ENCODE assay signal across 1 cellular context in the genomic region with DNA sequence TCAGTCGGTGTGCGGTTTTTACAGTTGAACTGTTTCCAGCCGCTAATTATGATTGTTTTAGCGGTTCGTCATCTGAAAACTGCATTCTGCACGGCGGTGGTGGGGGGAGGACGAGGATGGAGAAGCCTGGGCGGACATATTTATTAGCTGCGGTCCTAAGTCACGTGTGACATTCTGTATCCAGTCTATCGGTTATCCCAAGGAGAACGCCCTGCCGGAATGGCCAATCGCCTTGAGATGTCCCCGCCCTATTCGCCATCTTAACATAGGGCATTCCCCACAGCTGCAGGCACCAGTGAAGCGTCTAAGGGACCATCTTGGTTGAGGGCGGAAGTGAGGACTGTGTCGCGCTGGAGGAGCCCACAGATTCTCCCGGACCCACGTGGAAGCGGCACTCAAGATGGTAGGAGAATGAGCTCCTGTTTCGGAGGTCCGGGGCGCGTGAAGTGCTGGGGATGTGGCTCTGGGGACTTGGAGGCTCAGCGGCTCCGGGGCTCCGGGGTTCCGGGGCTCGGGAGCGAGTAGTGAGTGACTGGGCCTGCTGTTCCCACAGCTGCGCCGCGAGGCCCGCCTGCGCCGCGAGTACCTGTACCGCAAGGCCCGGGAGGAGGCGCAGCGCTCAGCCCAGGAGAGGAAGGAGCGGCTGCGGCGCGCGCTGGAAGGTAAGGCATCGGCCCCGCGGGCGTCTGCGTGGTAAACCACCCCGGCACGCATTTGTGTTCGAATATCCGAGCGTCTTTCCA.
A peak's percentile ranks its signal among the peaks of the same experiment; 100 is the strongest.
TF ChIP-seq lines count a peak whose summit lies in the region.

A gene with protein sequence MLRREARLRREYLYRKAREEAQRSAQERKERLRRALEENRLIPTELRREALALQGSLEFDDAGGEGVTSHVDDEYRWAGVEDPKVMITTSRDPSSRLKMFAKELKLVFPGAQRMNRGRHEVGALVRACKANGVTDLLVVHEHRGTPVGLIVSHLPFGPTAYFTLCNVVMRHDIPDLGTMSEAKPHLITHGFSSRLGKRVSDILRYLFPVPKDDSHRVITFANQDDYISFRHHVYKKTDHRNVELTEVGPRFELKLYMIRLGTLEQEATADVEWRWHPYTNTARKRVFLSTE (plus strand): TSS at position 365 of the 743 bp plus-strand sequence. CDS start 36 bp downstream, at position 401.

TF ChIP-seq in WTC11, 78 proteins besides CTCF, POLR2A, EP300 and RAD21 (continued from another document and continues in another):
- TF ChIP-seq PRRX2 (CRISPR knock-in tag; IDR thresholded peaks at IDR 0.05), result 0 out of 2 replicates have a peak, but pooled peaks have one; percentile 37
- TF ChIP-seq, protein P1, sequence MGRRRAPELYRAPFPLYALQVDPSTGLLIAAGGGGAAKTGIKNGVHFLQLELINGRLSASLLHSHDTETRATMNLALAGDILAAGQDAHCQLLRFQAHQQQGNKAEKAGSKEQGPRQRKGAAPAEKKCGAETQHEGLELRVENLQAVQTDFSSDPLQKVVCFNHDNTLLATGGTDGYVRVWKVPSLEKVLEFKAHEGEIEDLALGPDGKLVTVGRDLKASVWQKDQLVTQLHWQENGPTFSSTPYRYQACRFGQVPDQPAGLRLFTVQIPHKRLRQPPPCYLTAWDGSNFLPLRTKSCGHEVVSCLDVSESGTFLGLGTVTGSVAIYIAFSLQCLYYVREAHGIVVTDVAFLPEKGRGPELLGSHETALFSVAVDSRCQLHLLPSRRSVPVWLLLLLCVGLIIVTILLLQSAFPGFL (CRISPR knock-in tag; IDR thresholded peaks at IDR 0.05; ENCODE audit: borderline replicate concordance), result no peak
- no peak for TF ChIP-seq NR1H2 (CRISPR knock-in tag; IDR thresholded peaks at IDR 0.05)
- TF ChIP-seq GRHL2 (CRISPR knock-in tag; IDR thresholded peaks at IDR 0.05; ENCODE audit: insufficient replicate concordance, severe bottlenecking), result no peak
- TF ChIP-seq, protein P2, sequence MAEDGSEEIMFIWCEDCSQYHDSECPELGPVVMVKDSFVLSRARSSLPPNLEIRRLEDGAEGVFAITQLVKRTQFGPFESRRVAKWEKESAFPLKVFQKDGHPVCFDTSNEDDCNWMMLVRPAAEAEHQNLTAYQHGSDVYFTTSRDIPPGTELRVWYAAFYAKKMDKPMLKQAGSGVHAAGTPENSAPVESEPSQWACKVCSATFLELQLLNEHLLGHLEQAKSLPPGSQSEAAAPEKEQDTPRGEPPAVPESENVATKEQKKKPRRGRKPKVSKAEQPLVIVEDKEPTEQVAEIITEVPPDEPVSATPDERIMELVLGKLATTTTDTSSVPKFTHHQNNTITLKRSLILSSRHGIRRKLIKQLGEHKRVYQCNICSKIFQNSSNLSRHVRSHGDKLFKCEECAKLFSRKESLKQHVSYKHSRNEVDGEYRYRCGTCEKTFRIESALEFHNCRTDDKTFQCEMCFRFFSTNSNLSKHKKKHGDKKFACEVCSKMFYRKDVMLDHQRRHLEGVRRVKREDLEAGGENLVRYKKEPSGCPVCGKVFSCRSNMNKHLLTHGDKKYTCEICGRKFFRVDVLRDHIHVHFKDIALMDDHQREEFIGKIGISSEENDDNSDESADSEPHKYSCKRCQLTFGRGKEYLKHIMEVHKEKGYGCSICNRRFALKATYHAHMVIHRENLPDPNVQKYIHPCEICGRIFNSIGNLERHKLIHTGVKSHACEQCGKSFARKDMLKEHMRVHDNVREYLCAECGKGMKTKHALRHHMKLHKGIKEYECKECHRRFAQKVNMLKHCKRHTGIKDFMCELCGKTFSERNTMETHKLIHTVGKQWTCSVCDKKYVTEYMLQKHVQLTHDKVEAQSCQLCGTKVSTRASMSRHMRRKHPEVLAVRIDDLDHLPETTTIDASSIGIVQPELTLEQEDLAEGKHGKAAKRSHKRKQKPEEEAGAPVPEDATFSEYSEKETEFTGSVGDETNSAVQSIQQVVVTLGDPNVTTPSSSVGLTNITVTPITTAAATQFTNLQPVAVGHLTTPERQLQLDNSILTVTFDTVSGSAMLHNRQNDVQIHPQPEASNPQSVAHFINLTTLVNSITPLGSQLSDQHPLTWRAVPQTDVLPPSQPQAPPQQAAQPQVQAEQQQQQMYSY (CRISPR knock-in tag; IDR thresholded peaks at IDR 0.05), result peak; percentile 68
- TF ChIP-seq, protein P3, sequence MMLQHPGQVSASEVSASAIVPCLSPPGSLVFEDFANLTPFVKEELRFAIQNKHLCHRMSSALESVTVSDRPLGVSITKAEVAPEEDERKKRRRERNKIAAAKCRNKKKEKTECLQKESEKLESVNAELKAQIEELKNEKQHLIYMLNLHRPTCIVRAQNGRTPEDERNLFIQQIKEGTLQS (CRISPR knock-in tag; conservative IDR thresholded peaks at IDR 0.05), result no peak
- TF ChIP-seq, protein P4, sequence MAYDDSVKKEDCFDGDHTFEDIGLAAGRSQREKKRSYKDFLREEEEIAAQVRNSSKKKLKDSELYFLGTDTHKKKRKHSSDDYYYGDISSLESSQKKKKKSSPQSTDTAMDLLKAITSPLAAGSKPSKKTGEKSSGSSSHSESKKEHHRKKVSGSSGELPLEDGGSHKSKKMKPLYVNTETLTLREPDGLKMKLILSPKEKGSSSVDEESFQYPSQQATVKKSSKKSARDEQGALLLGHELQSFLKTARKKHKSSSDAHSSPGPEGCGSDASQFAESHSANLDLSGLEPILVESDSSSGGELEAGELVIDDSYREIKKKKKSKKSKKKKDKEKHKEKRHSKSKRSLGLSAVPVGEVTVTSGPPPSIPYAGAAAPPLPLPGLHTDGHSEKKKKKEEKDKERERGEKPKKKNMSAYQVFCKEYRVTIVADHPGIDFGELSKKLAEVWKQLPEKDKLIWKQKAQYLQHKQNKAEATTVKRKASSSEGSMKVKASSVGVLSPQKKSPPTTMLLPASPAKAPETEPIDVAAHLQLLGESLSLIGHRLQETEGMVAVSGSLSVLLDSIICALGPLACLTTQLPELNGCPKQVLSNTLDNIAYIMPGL (CRISPR knock-in tag; IDR thresholded peaks at IDR 0.05), result 0 out of 2 replicates have a peak, but pooled peaks have one; percentile 77
- peak; percentile 37; the same call in 1 of the 2 replicates for TF ChIP-seq FOXP1 (CRISPR knock-in tag; IDR thresholded peaks at IDR 0.05; ENCODE audit: borderline replicate concordance)
- TF ChIP-seq FOXK1 (CRISPR knock-in tag; IDR thresholded peaks at IDR 0.05), result no peak; the same call in 1 of the 2 replicates
- TF ChIP-seq, protein P5, sequence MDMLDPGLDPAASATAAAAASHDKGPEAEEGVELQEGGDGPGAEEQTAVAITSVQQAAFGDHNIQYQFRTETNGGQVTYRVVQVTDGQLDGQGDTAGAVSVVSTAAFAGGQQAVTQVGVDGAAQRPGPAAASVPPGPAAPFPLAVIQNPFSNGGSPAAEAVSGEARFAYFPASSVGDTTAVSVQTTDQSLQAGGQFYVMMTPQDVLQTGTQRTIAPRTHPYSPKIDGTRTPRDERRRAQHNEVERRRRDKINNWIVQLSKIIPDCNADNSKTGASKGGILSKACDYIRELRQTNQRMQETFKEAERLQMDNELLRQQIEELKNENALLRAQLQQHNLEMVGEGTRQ (CRISPR knock-in tag; IDR thresholded peaks at IDR 0.05), result peak; percentile 91
- TF ChIP-seq, protein P6, sequence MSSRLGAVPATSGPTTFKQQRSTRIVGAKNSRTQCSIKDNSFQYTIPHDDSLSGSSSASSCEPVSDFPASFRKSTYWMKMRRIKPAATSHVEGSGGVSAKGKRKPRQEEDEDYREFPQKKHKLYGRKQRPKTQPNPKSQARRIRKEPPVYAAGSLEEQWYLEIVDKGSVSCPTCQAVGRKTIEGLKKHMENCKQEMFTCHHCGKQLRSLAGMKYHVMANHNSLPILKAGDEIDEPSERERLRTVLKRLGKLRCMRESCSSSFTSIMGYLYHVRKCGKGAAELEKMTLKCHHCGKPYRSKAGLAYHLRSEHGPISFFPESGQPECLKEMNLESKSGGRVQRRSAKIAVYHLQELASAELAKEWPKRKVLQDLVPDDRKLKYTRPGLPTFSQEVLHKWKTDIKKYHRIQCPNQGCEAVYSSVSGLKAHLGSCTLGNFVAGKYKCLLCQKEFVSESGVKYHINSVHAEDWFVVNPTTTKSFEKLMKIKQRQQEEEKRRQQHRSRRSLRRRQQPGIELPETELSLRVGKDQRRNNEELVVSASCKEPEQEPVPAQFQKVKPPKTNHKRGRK (CRISPR knock-in tag; IDR thresholded peaks at IDR 0.05; ENCODE audit: borderline replicate concordance), result no peak
- no peak for TF ChIP-seq TEAD1 (CRISPR knock-in tag; IDR thresholded peaks at IDR 0.05)
- TF ChIP-seq ZNF219 (CRISPR knock-in tag; IDR thresholded peaks at IDR 0.05; ENCODE audit: borderline replicate concordance), result peak; percentile 50; the same call in 1 of the 2 replicates
- TF ChIP-seq, protein P7, sequence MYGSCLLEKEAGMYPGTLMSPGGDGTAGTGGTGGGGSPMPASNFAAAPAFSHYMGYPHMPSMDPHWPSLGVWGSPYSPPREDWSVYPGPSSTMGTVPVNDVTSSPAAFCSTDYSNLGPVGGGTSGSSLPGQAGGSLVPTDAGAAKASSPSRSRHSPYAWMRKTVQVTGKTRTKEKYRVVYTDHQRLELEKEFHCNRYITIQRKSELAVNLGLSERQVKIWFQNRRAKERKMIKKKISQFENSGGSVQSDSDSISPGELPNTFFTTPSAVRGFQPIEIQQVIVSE (CRISPR knock-in tag; IDR thresholded peaks at IDR 0.05; ENCODE audit: borderline replicate concordance), result no peak
- TF ChIP-seq NFE2L1 (CRISPR knock-in tag; IDR thresholded peaks at IDR 0.05), result 0 out of 2 replicates have a peak, but pooled peaks have one; percentile 34
- TF ChIP-seq GABPB1 (CRISPR knock-in tag; IDR thresholded peaks at IDR 0.05), result no peak; the same call in 1 of the 2 replicates
- no peak for TF ChIP-seq TCF7 (CRISPR knock-in tag; IDR thresholded peaks at IDR 0.05; ENCODE audit: low read depth)
- TF ChIP-seq, protein P8, sequence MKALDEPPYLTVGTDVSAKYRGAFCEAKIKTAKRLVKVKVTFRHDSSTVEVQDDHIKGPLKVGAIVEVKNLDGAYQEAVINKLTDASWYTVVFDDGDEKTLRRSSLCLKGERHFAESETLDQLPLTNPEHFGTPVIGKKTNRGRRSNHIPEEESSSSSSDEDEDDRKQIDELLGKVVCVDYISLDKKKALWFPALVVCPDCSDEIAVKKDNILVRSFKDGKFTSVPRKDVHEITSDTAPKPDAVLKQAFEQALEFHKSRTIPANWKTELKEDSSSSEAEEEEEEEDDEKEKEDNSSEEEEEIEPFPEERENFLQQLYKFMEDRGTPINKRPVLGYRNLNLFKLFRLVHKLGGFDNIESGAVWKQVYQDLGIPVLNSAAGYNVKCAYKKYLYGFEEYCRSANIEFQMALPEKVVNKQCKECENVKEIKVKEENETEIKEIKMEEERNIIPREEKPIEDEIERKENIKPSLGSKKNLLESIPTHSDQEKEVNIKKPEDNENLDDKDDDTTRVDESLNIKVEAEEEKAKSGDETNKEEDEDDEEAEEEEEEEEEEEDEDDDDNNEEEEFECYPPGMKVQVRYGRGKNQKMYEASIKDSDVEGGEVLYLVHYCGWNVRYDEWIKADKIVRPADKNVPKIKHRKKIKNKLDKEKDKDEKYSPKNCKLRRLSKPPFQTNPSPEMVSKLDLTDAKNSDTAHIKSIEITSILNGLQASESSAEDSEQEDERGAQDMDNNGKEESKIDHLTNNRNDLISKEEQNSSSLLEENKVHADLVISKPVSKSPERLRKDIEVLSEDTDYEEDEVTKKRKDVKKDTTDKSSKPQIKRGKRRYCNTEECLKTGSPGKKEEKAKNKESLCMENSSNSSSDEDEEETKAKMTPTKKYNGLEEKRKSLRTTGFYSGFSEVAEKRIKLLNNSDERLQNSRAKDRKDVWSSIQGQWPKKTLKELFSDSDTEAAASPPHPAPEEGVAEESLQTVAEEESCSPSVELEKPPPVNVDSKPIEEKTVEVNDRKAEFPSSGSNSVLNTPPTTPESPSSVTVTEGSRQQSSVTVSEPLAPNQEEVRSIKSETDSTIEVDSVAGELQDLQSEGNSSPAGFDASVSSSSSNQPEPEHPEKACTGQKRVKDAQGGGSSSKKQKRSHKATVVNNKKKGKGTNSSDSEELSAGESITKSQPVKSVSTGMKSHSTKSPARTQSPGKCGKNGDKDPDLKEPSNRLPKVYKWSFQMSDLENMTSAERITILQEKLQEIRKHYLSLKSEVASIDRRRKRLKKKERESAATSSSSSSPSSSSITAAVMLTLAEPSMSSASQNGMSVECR (CRISPR knock-in tag; IDR thresholded peaks at IDR 0.05; ENCODE audit: borderline replicate concordance), result peak; percentile 28; the same call in 1 of the 2 replicates
- TF ChIP-seq, protein P9, sequence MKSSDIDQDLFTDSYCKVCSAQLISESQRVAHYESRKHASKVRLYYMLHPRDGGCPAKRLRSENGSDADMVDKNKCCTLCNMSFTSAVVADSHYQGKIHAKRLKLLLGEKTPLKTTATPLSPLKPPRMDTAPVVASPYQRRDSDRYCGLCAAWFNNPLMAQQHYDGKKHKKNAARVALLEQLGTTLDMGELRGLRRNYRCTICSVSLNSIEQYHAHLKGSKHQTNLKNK (CRISPR knock-in tag; IDR thresholded peaks at IDR 0.05), result no peak
- TF ChIP-seq MYBL2 (CRISPR knock-in tag; IDR thresholded peaks at IDR 0.05), result no peak
- TF ChIP-seq ATF1 (CRISPR knock-in tag; IDR thresholded peaks at IDR 0.05), result no peak
- TF ChIP-seq NR3C1 (CRISPR knock-in tag; conservative IDR thresholded peaks at IDR 0.05; ENCODE audit: low read depth), result no peak
- TF ChIP-seq, protein P10, sequence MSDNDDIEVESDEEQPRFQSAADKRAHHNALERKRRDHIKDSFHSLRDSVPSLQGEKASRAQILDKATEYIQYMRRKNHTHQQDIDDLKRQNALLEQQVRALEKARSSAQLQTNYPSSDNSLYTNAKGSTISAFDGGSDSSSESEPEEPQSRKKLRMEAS (CRISPR knock-in tag; IDR thresholded peaks at IDR 0.05), result peak; percentile 76; the same call in 1 of the 2 replicates
- TF ChIP-seq CBFB (CRISPR knock-in tag; IDR thresholded peaks at IDR 0.05; ENCODE audit: low read depth), result no peak
- 0 out of 2 replicates have a peak, but pooled peaks have one; percentile 19 for TF ChIP-seq CREM (CRISPR knock-in tag; IDR thresholded peaks at IDR 0.05)
- no peak for TF ChIP-seq ESRRA (CRISPR knock-in tag; IDR thresholded peaks at IDR 0.05; ENCODE audit: borderline replicate concordance)
- peak; percentile 47; the same call in 1 of the 2 replicates for TF ChIP-seq SP1 (CRISPR knock-in tag; conservative IDR thresholded peaks at IDR 0.05)
- TF ChIP-seq FOXJ3 (CRISPR knock-in tag; IDR thresholded peaks at IDR 0.05; ENCODE audit: borderline replicate concordance), result no peak
- TF ChIP-seq, protein P11, sequence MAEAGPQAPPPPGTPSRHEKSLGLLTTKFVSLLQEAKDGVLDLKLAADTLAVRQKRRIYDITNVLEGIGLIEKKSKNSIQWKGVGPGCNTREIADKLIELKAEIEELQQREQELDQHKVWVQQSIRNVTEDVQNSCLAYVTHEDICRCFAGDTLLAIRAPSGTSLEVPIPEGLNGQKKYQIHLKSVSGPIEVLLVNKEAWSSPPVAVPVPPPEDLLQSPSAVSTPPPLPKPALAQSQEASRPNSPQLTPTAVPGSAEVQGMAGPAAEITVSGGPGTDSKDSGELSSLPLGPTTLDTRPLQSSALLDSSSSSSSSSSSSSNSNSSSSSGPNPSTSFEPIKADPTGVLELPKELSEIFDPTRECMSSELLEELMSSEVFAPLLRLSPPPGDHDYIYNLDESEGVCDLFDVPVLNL (CRISPR knock-in tag; IDR thresholded peaks at IDR 0.05; ENCODE audit: borderline replicate concordance, low read depth), result no peak
- TF ChIP-seq, protein P12, sequence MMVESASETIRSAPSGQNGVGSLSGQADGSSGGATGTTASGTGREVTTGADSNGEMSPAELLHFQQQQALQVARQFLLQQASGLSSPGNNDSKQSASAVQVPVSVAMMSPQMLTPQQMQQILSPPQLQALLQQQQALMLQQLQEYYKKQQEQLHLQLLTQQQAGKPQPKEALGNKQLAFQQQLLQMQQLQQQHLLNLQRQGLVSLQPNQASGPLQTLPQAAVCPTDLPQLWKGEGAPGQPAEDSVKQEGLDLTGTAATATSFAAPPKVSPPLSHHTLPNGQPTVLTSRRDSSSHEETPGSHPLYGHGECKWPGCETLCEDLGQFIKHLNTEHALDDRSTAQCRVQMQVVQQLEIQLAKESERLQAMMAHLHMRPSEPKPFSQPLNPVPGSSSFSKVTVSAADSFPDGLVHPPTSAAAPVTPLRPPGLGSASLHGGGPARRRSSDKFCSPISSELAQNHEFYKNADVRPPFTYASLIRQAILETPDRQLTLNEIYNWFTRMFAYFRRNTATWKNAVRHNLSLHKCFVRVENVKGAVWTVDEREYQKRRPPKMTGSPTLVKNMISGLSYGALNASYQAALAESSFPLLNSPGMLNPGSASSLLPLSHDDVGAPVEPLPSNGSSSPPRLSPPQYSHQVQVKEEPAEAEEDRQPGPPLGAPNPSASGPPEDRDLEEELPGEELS (CRISPR knock-in tag; IDR thresholded peaks at IDR 0.05), result peak; percentile 67; the same call in 1 of the 2 replicates
